In the genomic region with DNA sequence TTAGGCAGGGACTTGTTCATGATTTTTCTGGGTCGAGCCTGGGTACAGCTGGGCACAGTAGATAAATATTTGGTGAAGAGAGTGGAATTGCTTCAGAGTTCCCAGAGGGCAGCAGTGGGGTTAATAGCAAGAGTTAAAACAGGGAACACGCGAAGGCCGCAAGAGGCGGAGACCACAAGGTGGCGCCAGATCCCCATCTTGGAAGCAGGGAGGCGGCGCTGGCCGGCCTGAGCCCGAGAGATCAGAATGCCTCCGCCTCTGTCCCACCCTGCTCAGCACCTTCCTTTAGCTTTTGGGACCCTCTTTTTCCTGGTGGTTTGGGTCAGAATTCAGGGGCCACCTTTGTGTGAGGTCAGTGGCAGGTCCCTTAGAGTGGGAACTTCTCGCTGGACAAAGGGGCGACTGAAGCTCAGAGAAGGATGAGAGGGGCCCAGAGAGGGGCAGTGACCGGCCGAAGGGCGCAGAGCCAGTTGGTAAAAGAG, we compare ENCODE assay signal across 8 cellular contexts. TPM values are rescaled to one million over a fixed set of nuclear protein-coding genes. Genes with fewer than 3 reads are reported as not detected.
DNase-seq lines count a peak whose midpoint lies in the region; ATAC-seq and TF ChIP-seq lines count a peak whose summit lies in the region.

No MANE protein-coding gene starts in this region.

- intact Hi-C loops in ovary (cut with DNase I), result loop anchor here (2.0 to 10.0 kb wide), 5 partner anchors 61 to 279 kb away; no protein-coding TSS in a partner anchor
- intact Hi-C loops in thyroid gland (cut with DNase I), result loop anchor here (2.0 kb wide), 1 partner anchor 111 kb away; no protein-coding TSS in a partner anchor

- H3K4me3 ChIP-seq in SJCRH30 (no peak overlapping the region), ovary (no peak overlapping the region), thyroid gland (replicated peaks in 1 of 3) (no peak overlapping the region)

- H3K27me3 ChIP-seq in SJCRH30, result no peaks in the 10 kb centered on the region
- no peaks in the 10 kb centered on the region for H3K27me3 ChIP-seq in ovary
- no peaks in the 10 kb centered on the region for H3K27me3 ChIP-seq in thyroid gland

- 9 to 12% (median 10%) methylated on average over 16 of the region's 16 CpGs for WGBS in ovary, 3 donors
- WGBS in thyroid gland, 2 donors, result 15 to 18% methylated on average over 13 to 16 of the region's 16 CpGs

- ATAC-seq in HG02870 (IDR thresholded peaks at IDR 0.05; ENCODE audit: unreplicated experiment), result no peak

- H3K4me1 ChIP-seq in SJCRH30, result peaks cover 45% of the 10 kb centered on the region
- H3K4me1 ChIP-seq in ovary (ENCODE audit: insufficient read depth), result no peaks in the 10 kb centered on the region
- H3K4me1 ChIP-seq in thyroid gland, result no peaks in the 10 kb centered on the region

- no peak for TF ChIP-seq EP300 in ovary (IDR thresholded peaks at IDR 0.05)

- peak; percentile 83 for DNase-seq in ELR (ENCODE audit: low read depth)
- DNase-seq in KBM-7, result peak; percentile 88
- DNase-seq in SJCRH30, result peak; percentile 88 to 94
- peak; percentile 91 for DNase-seq in activated effector memory CD4-positive, alpha-beta T cell treated with anti-CD3 and anti-CD28 coated beads, Interleukin-2, amount 50 U/mL, for 16 hours
- DNase-seq in foreskin melanocyte, result peak; percentile 66
- DNase-seq in ovary, result peak; percentile 78 to 93 (median 89)
- peak; percentile 84 to 87 for DNase-seq in thyroid gland

- in situ Hi-C loops in KBM-7 (cut with MboI; ENCODE audit: low pct_unique_long_range_greater_than_20kb, low sequenced_read_pairs), result no loop called here

- H3K36me3 ChIP-seq in SJCRH30, result no peaks in the 10 kb centered on the region
- H3K36me3 ChIP-seq in ovary, result no peaks in the 10 kb centered on the region
- H3K36me3 ChIP-seq in thyroid gland, result no peaks in the 10 kb centered on the region

- TF ChIP-seq POLR2A in ovary (IDR thresholded peaks at IDR 0.05) (no peak), thyroid gland (IDR thresholded peaks at IDR 0.05) (no peak)

- TF ChIP-seq CTCF in ovary (IDR thresholded peaks at IDR 0.05) (peak; percentile 68 to 93 (median 76)), thyroid gland (IDR thresholded peaks at IDR 0.05) (peak; percentile 91 to 94 (median 92))

- H3K9me3 ChIP-seq in SJCRH30 (replicated peaks) (no peaks in the 10 kb centered on the region), ovary (no peaks in the 10 kb centered on the region), thyroid gland (no peaks in the 10 kb centered on the region)

- H3K27ac ChIP-seq in SJCRH30 (no peak overlapping the region), ovary (no peak overlapping the region), thyroid gland (no peak overlapping the region)

RNA-seq across cellular contexts. Expression of a gene that starts 6.5 kb away (rescaled TPM):
- total RNA-seq in SJCRH30 (2014; rRNA removed; shearing (Covaris generic)), result 4.3 and 4.6 TPM in 2 replicates
- total RNA-seq in ovary (1 to 10 TPM in 3 of 7 donors, under 1 TPM in 4; 0.18 to 5.2 (median 0.55) TPM), thyroid gland (under 1 TPM; 0.13 to 0.49 (median 0.38) TPM)
- polyA plus RNA-seq in ovary, result 1 to 10 TPM in 1 of 2 donors, under 1 TPM in 1; 0.07 to 1.2 TPM
